Comparison of ENCODE assay signal across 11 cellular contexts in the genomic region with DNA sequence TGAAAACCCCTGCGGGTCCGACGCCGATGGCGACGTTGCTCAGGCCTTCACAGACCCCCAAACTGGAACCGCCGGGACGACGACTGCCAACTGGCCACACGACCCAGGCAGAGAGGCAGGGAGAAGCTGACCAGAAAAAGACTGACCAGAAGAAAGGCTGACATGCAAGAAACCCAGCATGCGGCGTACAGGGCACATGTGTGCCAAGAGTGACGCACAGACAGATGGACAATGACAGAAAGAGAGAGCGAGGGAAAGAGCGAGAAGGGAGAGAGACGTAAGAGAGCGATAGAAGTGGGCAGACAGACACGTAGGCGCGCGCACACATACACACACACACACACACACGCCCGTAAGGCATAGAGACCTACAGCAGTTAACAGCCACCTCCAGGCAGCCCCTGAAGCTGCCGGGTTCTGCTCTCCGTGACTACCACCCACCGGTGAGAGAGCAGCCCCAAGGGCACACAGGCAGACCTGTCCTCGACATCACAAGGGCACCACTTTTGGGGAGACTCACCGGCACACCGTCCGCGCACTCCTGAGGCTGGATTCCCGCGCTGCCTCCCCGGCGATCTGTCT.
A peak's percentile ranks its signal among the peaks of the same experiment; 100 is the strongest.
DNase-seq lines count a peak whose midpoint lies in the region; ATAC-seq and TF ChIP-seq lines count a peak whose summit lies in the region.
"Had no signal": no experiment of that assay in that cellular context is flagged by ENCODE, and none has a peak within 500 bp of the region (broad histone marks: within the 10 kb centered on the region; RNA-seq: fewer than 3 reads in every experiment).

No MANE protein-coding gene starts in this region.

- no peak for ATAC-seq in IMR-90 (ENCODE audit: low read depth)

- no peak overlapping the region for H2BK5ac ChIP-seq in IMR-90 (ENCODE audit: low read depth, low read length, poor library complexity, severe bottlenecking)
- no peak overlapping the region for H2BK5ac ChIP-seq in mesenchymal stem cell (ENCODE audit: low read depth, low read length, poor library complexity, severe bottlenecking)

- H3K27ac ChIP-seq in IMR-90 (ENCODE audit: insufficient read depth, low read length) (no peak overlapping the region), duodenal mucosa (ENCODE audit: low read depth, low read length) (no peak overlapping the region), mesenchymal stem cell (ENCODE audit: low read length, poor library complexity, severe bottlenecking) (no peak overlapping the region), stomach (peak overlapping the region in 1 of 5 donors; percentile 17)
- H3K27ac ChIP-seq: RWPE1 had no signal

- CTCF ChIA-PET in IMR-90 (lab: Yijun Ruan, JAX): no interaction called here

- H4K8ac ChIP-seq in IMR-90 (ENCODE audit: low read depth in 2 of 2, low read length in 2 of 2) (no peak overlapping the region), mesenchymal stem cell (ENCODE audit: low read length) (no peak overlapping the region)

- no peak overlapping the region for H2AK5ac ChIP-seq in IMR-90 (ENCODE audit: low read depth, low read length)
- H2AK5ac ChIP-seq in mesenchymal stem cell (ENCODE audit: low read length, severe bottlenecking): no peak overlapping the region

- H3K4me2 ChIP-seq in IMR-90 (ENCODE audit: low read depth, low read length) (no peak overlapping the region), mesenchymal stem cell (ENCODE audit: low read length, poor library complexity, severe bottlenecking) (no peak overlapping the region)

- H2AFZ ChIP-seq in IMR-90 (replicated peaks; ENCODE audit: low read length, poor library complexity) (no peak overlapping the region), mesenchymal stem cell (ENCODE audit: low read depth, low read length) (no peak overlapping the region)

- H3K4me3 ChIP-seq in IMR-90 (ENCODE audit: insufficient read depth, low read depth, low read length) (peak overlapping the region; percentile 36; the same call in 1 of the 2 replicates), duodenal mucosa (ENCODE audit: low read depth in 1 of 2, low read length in 2 of 2) (peak overlapping the region; percentile 29 to 40), mesenchymal stem cell (ENCODE audit: insufficient read depth in 1 of 2, low read depth in 1 of 2, low read length in 2 of 2) (peak overlapping the region in 1 of 2 experiments; percentile 58), stomach (peak overlapping the region; percentile 31 to 46 (median 36))

- H3K4ac ChIP-seq in IMR-90 (ENCODE audit: low read depth, low read length) (no peak overlapping the region), mesenchymal stem cell (ENCODE audit: low read depth in 1 of 2, low read length in 2 of 2) (no peak overlapping the region)

- H3K79me1 ChIP-seq in IMR-90 (ENCODE audit: low read depth in 1 of 2, low read length in 2 of 2) (no peaks in the 10 kb centered on the region), mesenchymal stem cell (replicated peaks; ENCODE audit: low read length, poor library complexity, severe bottlenecking) (no peaks in the 10 kb centered on the region)

- H3K9me3 ChIP-seq in IMR-90 (ENCODE audit: control insufficient read depth, insufficient read depth, low read length) (peaks cover 29% of the 10 kb centered on the region), duodenal mucosa (ENCODE audit: control insufficient read depth in 1 of 2, low read length in 2 of 2) (peaks cover 11 to 35% of the 10 kb centered on the region in 2 donors), mesenchymal stem cell (ENCODE audit: control insufficient read depth, low read length) (peaks cover 12% of the 10 kb centered on the region), stomach (peaks cover 0 to 47% (median 39%) of the 10 kb centered on the region in 4 donors)

- no peak overlapping the region for H3K18ac ChIP-seq in IMR-90 (ENCODE audit: low read depth, low read length)
- no peak overlapping the region for H3K18ac ChIP-seq in mesenchymal stem cell (ENCODE audit: low read depth in 1 of 2, low read length in 2 of 2)

- intact Hi-C loops in IMR-90 (cut with micrococcal nuclease) (no loop called here), stomach (cut with DNase I; ENCODE audit: low total_unique reads) (no loop called here)

- dilution Hi-C loops in IMR-90 (cut with HindIII; ENCODE audit: low sequenced_read_pairs, unreplicated experiment): no loop called here

- in situ Hi-C loops in IMR-90 (cut with MboI; ENCODE audit: low sequenced_read_pairs): no loop called here

- no peak for TF ChIP-seq CTCF in IMR-90 (conservative IDR thresholded peaks at IDR 0.05; ENCODE audit: low read depth, low read length)
- TF ChIP-seq CTCF in stomach (IDR thresholded peaks at IDR 0.05): no peak

- H3K14ac ChIP-seq in IMR-90 (replicated peaks; ENCODE audit: low read depth, low read length) (no peak overlapping the region), mesenchymal stem cell (ENCODE audit: low read length in 2 of 2) (no peak overlapping the region)

- no peak overlapping the region for H3K23ac ChIP-seq in IMR-90 (ENCODE audit: low read depth, low read length)
- no peak overlapping the region for H3K23ac ChIP-seq in mesenchymal stem cell (ENCODE audit: low read length in 2 of 2)

- H3K4me1 ChIP-seq in IMR-90 (ENCODE audit: control insufficient read depth, insufficient read depth, low read length) (no peaks in the 10 kb centered on the region), duodenal mucosa (ENCODE audit: control insufficient read depth in 1 of 2, insufficient read depth in 2 of 2, low read length in 2 of 2) (no peaks in the 10 kb centered on the region), mesenchymal stem cell (ENCODE audit: control insufficient read depth, insufficient read depth, low read depth, low read length) (peaks cover 2% of the 10 kb centered on the region), stomach (no peaks in the 10 kb centered on the region)

- TF ChIP-seq RAD21 in IMR-90 (IDR thresholded peaks at IDR 0.05; ENCODE audit: low read length): no peak

- 56% methylated on average over 10 of the region's 36 CpGs; no CpG with 5 or more reads in 1 of the 2 experiments for WGBS in IMR-90 (ENCODE audit: extremely low coverage in 2 of 2, insufficient read length in 1 of 2), 2 experiments
- 81% methylated on average over 34 of the region's 36 CpGs for WGBS in mesenchymal stem cell
- WGBS in stomach, 5 donors: 35 to 69% (median 62%) methylated on average over 35 to 36 of the region's 36 CpGs

- TF ChIP-seq POLR2A in IMR-90 (IDR thresholded peaks at IDR 0.05; ENCODE audit: low read depth, low read length): no peak
- TF ChIP-seq POLR2A in stomach (IDR thresholded peaks at IDR 0.05): no peak

- no peaks in the 10 kb centered on the region for H3K9me1 ChIP-seq in IMR-90 (ENCODE audit: insufficient read depth, low read length)

- H3K36me3 ChIP-seq in IMR-90 (ENCODE audit: control insufficient read depth, insufficient read depth, low read length): no peaks in the 10 kb centered on the region
- no peaks in the 10 kb centered on the region for H3K36me3 ChIP-seq in duodenal mucosa (ENCODE audit: control insufficient read depth in 1 of 2, insufficient read depth in 2 of 2, low read length in 2 of 2)
- no peaks in the 10 kb centered on the region for H3K36me3 ChIP-seq in mesenchymal stem cell (ENCODE audit: control insufficient read depth in 1 of 2, insufficient read depth in 2 of 2, low read depth in 1 of 2, low read length in 2 of 2)
- H3K36me3 ChIP-seq in stomach: no peaks in the 10 kb centered on the region

- H3K27me3 ChIP-seq in IMR-90 (ENCODE audit: control insufficient read depth, insufficient read depth, low read length) (no peaks in the 10 kb centered on the region), duodenal mucosa (ENCODE audit: control insufficient read depth in 1 of 2, insufficient read depth in 2 of 2, low read length in 2 of 2) (no peaks in the 10 kb centered on the region), mesenchymal stem cell (ENCODE audit: control insufficient read depth in 1 of 2, insufficient read depth in 1 of 2, low read length in 2 of 2) (no peaks in the 10 kb centered on the region), stomach (no peaks in the 10 kb centered on the region)

- POLR2A ChIA-PET in IMR-90 (lab: Charles Lee; ENCODE audit: unreplicated experiment): no interaction called here

- H4K20me1 ChIP-seq in IMR-90 (ENCODE audit: insufficient read depth, low read length): no peaks in the 10 kb centered on the region

- no peak overlapping the region for H4K5ac ChIP-seq in IMR-90 (ENCODE audit: low read depth, low read length)

- no peak for TF ChIP-seq EP300 in stomach (IDR thresholded peaks at IDR 0.05)

- no peak overlapping the region for H2AK9ac ChIP-seq in IMR-90 (replicated peaks; ENCODE audit: low read depth, low read length, poor library complexity)

- DNase-seq in IMR-90: no peak
- no peak for DNase-seq in mesenchymal stem cell
- DNase-seq in stomach: no peak
- DNase-seq in stimulated activated CD4-positive, alpha-beta T cell treated with anti-CD3 and anti-CD28 coated beads, Interleukin-4, amount 100 ng/mL, for 1 hour: no peak
- DNase-seq in Ammon's horn (ENCODE audit: low spot score): no peak
- DNase-seq in NCI-H187 treated with DMSO at 0.1 percent for 48 hours (lab: John Stamatoyannopoulos, UW): no peak
- no peak for DNase-seq in NCI-H774 (lab: John Stamatoyannopoulos, UW)
- DNase-seq: GDM1, MV-4-11 had no signal

- no peak overlapping the region for H2BK15ac ChIP-seq in IMR-90 (ENCODE audit: low read depth, low read length)
- no peak overlapping the region for H2BK15ac ChIP-seq in mesenchymal stem cell (ENCODE audit: low read depth, poor library complexity, severe bottlenecking)

- H3K9ac ChIP-seq in IMR-90 (ENCODE audit: low read depth, low read length) (no peak overlapping the region), duodenal mucosa (ENCODE audit: low read depth in 1 of 2, low read length in 2 of 2) (no peak overlapping the region), mesenchymal stem cell (ENCODE audit: low read length) (peak overlapping the region; percentile 76)

- no peak overlapping the region for H3K56ac ChIP-seq in IMR-90 (ENCODE audit: extremely low read depth, insufficient read depth, low read length)

- no peak overlapping the region for H2BK20ac ChIP-seq in IMR-90 (ENCODE audit: low read depth, low read length)

- BruUV-seq in IMR-90 (replicated peaks; lab: Mats Ljungman, UMichigan): no TSS peak

- H4K91ac ChIP-seq in IMR-90 (ENCODE audit: insufficient read depth, low read depth, low read length) (no peak overlapping the region), mesenchymal stem cell (ENCODE audit: low read length) (no peak overlapping the region)

- H2BK120ac ChIP-seq in IMR-90 (ENCODE audit: low read depth, low read length) (no peak overlapping the region), mesenchymal stem cell (ENCODE audit: low read depth, low read length) (no peak overlapping the region)

- H2BK12ac ChIP-seq in mesenchymal stem cell (ENCODE audit: low read length in 2 of 2): no peak overlapping the region
